ENCODE assay signal across 26 cellular contexts in the genomic region with DNA sequence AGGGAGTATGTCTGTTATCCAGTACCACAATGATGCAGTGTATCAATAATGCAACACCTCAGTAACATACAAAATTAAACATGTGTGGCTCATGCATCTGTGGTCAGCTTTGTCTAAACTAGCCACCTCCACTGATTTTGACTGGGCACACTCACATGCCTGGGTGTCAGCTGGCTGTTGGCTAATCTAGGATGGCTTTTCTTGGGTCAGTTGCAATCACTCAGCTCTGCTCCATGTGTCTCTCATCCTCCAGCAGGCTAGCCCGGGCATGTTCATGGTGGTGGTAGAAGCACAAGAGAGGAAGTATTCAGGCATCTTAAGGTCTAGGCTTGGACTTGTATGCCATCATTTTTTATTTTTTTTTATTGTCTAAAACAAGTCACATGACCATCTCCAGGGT. TPM values are rescaled to one million over a fixed set of nuclear protein-coding genes. Genes with fewer than 3 reads are reported as not detected.
A peak's percentile ranks its signal among the peaks of the same experiment; 100 is the strongest.
DNase-seq lines count a peak whose midpoint lies in the region; ATAC-seq, FAIRE-seq and TF ChIP-seq lines count a peak whose summit lies in the region.
"Had no signal": no experiment of that assay in that cellular context is flagged by ENCODE, and none has a peak within 500 bp of the region (broad histone marks: within the 10 kb centered on the region; RNA-seq: fewer than 3 reads in every experiment).

No MANE protein-coding gene starts in this region.

- TF ChIP-seq EP300 in HepG2 (IDR thresholded peaks at IDR 0.05; ENCODE audit: low read depth in 2 of 2, low read length in 2 of 2) (no peak), HepG2 (CRISPR knock-in tag; IDR thresholded peaks at IDR 0.05; ENCODE audit: borderline replicate concordance) (no peak)

- H2AFZ ChIP-seq in HepG2 (ENCODE audit: low read length): no peak overlapping the region
- H2AFZ ChIP-seq: GM23248, parathyroid adenoma had no signal

- DNase-seq in HepG2 (ENCODE audit: low spot score) (no peak), right lobe of liver (no peak), SK-MEL-5 (ENCODE audit: low read depth, low spot score) (peak; percentile 32), fibroblast of mammary gland (ENCODE audit: low read depth) (peak; percentile 43), foreskin melanocyte (no peak), activated T-cell treated with anti-CD3 and anti-CD28 coated beads for 4 hours (no peak)
- DNase-seq: activated CD4-positive, alpha-beta T cell treated with anti-CD3 and anti-CD28 coated beads for 4 hours; activated naive CD8-positive, alpha-beta T cell treated with anti-CD3 and anti-CD28 coated beads for 36 hours; body of pancreas; C1 segment of cervical spinal cord; GM23248; kidney glomerular epithelial cell; naive thymus-derived CD8-positive, alpha-beta T cell; NCI-H1417 treated with DMSO at 0.1 percent for 48 hours; NCI-H2171; NCI-H526 treated with DMSO at 0.1 percent for 48 hours had no signal

- H3K27ac ChIP-seq in HepG2 (ENCODE audit: extremely low read length, insufficient read depth, low read length) (no peak overlapping the region), right lobe of liver (no peak overlapping the region)
- H3K27ac ChIP-seq: body of pancreas, coronary artery, gastroesophageal sphincter, GM23248, parathyroid adenoma, thoracic aorta had no signal

- H3K4me2 ChIP-seq in HepG2 (ENCODE audit: low read depth, low read length): no peak overlapping the region

- H3K79me2 ChIP-seq in HepG2 (ENCODE audit: insufficient read depth, low read length): no peaks in the 10 kb centered on the region
- H3K79me2 ChIP-seq: parathyroid adenoma had no signal

- no peak for TF ChIP-seq RAD21 in HepG2 (CRISPR knock-in tag; IDR thresholded peaks at IDR 0.05)

- FAIRE-seq in HepG2 (lab: Jason Lieb, UNC): no peak
- FAIRE-seq: GM18507, TTC549 had no signal

- H3K9me3 ChIP-seq in HepG2 (ENCODE audit: low read length) (no peaks in the 10 kb centered on the region), right lobe of liver (no peaks in the 10 kb centered on the region)
- H3K9me3 ChIP-seq: body of pancreas, gastroesophageal sphincter, thoracic aorta had no signal

- intact Hi-C loops in HepG2 (cut with micrococcal nuclease; ENCODE audit: unreplicated experiment) (no loop called here), right lobe of liver (cut with DNase I) (no loop called here)

- WGBS in HepG2 (ENCODE audit: low lambda C conversion rate): 90% methylated on average over 1 of the region's 1 CpG
- 100% methylated on average over 1 of the region's 1 CpG for WGBS in right lobe of liver (ENCODE audit: insufficient coverage, low coverage, low lambda C conversion rate, missing lambda C conversion rate)

- H4K20me1 ChIP-seq in HepG2 (ENCODE audit: insufficient read depth, low read length): no peaks in the 10 kb centered on the region

- H3K9ac ChIP-seq in HepG2 (ENCODE audit: insufficient read depth, low read depth, low read length): no peak overlapping the region
- H3K9ac ChIP-seq: GM23248, parathyroid adenoma had no signal

- H3K27me3 ChIP-seq in HepG2 (ENCODE audit: control insufficient read depth in 1 of 2, insufficient read depth in 2 of 2, low read length in 2 of 2): no peaks in the 10 kb centered on the region
- H3K27me3 ChIP-seq in right lobe of liver: no peaks in the 10 kb centered on the region
- H3K27me3 ChIP-seq: body of pancreas, gastroesophageal sphincter had no signal

- TF ChIP-seq CTCF in HepG2 (CRISPR knock-in tag; IDR thresholded peaks at IDR 0.05) (no peak), right lobe of liver (IDR thresholded peaks at IDR 0.05) (no peak), fibroblast of mammary gland (conservative IDR thresholded peaks at IDR 0.05; ENCODE audit: control insufficient read depth, insufficient read depth, low read depth, low read length) (no peak)

- POLR2A ChIA-PET in HepG2 (lab: Yijun Ruan, JAX): interaction anchor here (0.6 kb wide), 1 partner anchor 22 kb away, joined by 3 read pairs; no protein-coding TSS in a partner anchor

- H3K36me3 ChIP-seq in HepG2 (replicated peaks in 1 of 2; ENCODE audit: control insufficient read depth in 1 of 2, insufficient read depth in 2 of 2, low read length in 2 of 2): no peaks in the 10 kb centered on the region
- no peaks in the 10 kb centered on the region for H3K36me3 ChIP-seq in right lobe of liver
- H3K36me3 ChIP-seq: gastroesophageal sphincter, thoracic aorta had no signal

- BruUV-seq in HepG2 (replicated peaks; lab: Mats Ljungman, UMichigan): no TSS peak

- in situ Hi-C loops in HepG2 (cut with HindIII; ENCODE audit: extremely low pct_ligation_motif_present, low pct_unique_long_range_greater_than_20kb) (no loop called here), SK-MEL-5 (cut with HindIII; ENCODE audit: low pct_unique_long_range_greater_than_20kb, low sequenced_read_pairs) (no loop called here)

- H3K4me3 ChIP-seq in HepG2 (replicated peaks in 1 of 3; ENCODE audit: insufficient read depth in 1 of 3, low read depth in 2 of 3, low read length in 3 of 3) (no peak overlapping the region), right lobe of liver (no peak overlapping the region), fibroblast of mammary gland (ENCODE audit: control insufficient read depth, low read depth, low read length) (no peak overlapping the region)
- H3K4me3 ChIP-seq: body of pancreas, coronary artery, gastroesophageal sphincter, GM23248, thoracic aorta had no signal

- TF ChIP-seq POLR2A in HepG2 (IDR thresholded peaks at IDR 0.05; ENCODE audit: insufficient read depth in 1 of 2, low read depth in 2 of 2, low read length in 2 of 2) (no peak), right lobe of liver (IDR thresholded peaks at IDR 0.05) (no peak)

- no peak for ATAC-seq in HepG2
- no peak for ATAC-seq in right lobe of liver
- ATAC-seq in HG02678 (IDR thresholded peaks at IDR 0.05; ENCODE audit: unreplicated experiment): no peak
- no peak for ATAC-seq in HG03280 (IDR thresholded peaks at IDR 0.05; ENCODE audit: unreplicated experiment)
- ATAC-seq: body of pancreas; gastroesophageal sphincter; naive thymus-derived CD8-positive, alpha-beta T cell; Right ventricle myocardium inferior; stimulated activated memory B cell treated with anti-CD40 and anti-IgM and Interleukin-4, amounts not matched to agents 10 μg/mL and 1 μg/mL and 100 μg/mL, for 72 hours had no signal

- CTCF ChIA-PET in HepG2 (lab: Yijun Ruan, JAX; ENCODE audit: low intra/inter-chr PET ratio, low total read pairs): no interaction called here

- H3K4me1 ChIP-seq in HepG2 (ENCODE audit: insufficient read depth, low read length): no peaks in the 10 kb centered on the region
- H3K4me1 ChIP-seq in right lobe of liver: no peaks in the 10 kb centered on the region
- H3K4me1 ChIP-seq: body of pancreas, parathyroid adenoma had no signal

TF ChIP-seq in HepG2, 621 proteins besides CTCF, POLR2A, EP300 and RAD21:
- TF ChIP-seq, protein P1, sequence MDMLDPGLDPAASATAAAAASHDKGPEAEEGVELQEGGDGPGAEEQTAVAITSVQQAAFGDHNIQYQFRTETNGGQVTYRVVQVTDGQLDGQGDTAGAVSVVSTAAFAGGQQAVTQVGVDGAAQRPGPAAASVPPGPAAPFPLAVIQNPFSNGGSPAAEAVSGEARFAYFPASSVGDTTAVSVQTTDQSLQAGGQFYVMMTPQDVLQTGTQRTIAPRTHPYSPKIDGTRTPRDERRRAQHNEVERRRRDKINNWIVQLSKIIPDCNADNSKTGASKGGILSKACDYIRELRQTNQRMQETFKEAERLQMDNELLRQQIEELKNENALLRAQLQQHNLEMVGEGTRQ (IDR thresholded peaks at IDR 0.05; ENCODE audit: low read depth, low read length): peak; percentile 46
- TF ChIP-seq, protein P1 (CRISPR knock-in tag; IDR thresholded peaks at IDR 0.05; ENCODE audit: borderline replicate concordance): no peak
- no peak for TF ChIP-seq ZKSCAN8 (CRISPR knock-in tag; IDR thresholded peaks at IDR 0.05; ENCODE audit: borderline replicate concordance)
- TF ChIP-seq ZFP36L1 (CRISPR knock-in tag; IDR thresholded peaks at IDR 0.05): no peak
- TF ChIP-seq RAD51 (IDR thresholded peaks at IDR 0.05; ENCODE audit: borderline replicate concordance): peak; percentile 46; the same call in 1 of the 2 replicates
- TF ChIP-seq TP53 (CRISPR knock-in tag; conservative IDR thresholded peaks at IDR 0.05): peak; percentile 96

RNA-seq across cellular contexts. Expression of gene JAG1, which starts 59.3 kb away (rescaled TPM):
- total RNA-seq in HepG2 (2016; rRNA removed; fragmentation: Illumina TruSeq; extraction: Trizol) (18.1 and 56.3 TPM in 2 replicates), right lobe of liver (1 to 10 TPM; 3.1 to 8.5 (median 6.7) TPM)
- 30.6 and 34.3 TPM in 2 replicates for total RNA-seq in HepG2 (2016; cell fraction: cytosol; rRNA removed; fragmentation: Illumina TruSeq; extraction: Trizol; ENCODE audit: low read depth)
- total RNA-seq in HepG2 (2016; cell fraction: insoluble cytoplasmic fraction; rRNA removed; fragmentation: Illumina TruSeq; extraction: Trizol): 15.5 and 55.3 TPM in 2 replicates
- total RNA-seq in HepG2 (2016; cell fraction: membrane; rRNA removed; fragmentation: Illumina TruSeq; extraction: Trizol): 13.4 and 15.1 TPM in 2 replicates
- 102 and 121 TPM in 2 replicates for total RNA-seq in HepG2 (2016; cell fraction: nucleus; rRNA removed; fragmentation: Illumina TruSeq; extraction: Trizol)
- 43.0 and 47.1 TPM in 2 replicates for polyA plus RNA-seq in HepG2 (2011; rRNA removed)
- 33.0 and 33.7 TPM in 2 replicates for polyA plus RNA-seq in HepG2 (2011; cell fraction: cytosol; rRNA removed)
- 120 and 155 TPM in 2 replicates for polyA plus RNA-seq in HepG2 (2011; cell fraction: nucleus; rRNA removed)
- 35.8 and 54.0 TPM in 2 replicates for polyA plus RNA-seq in HepG2 (2012)
- 0.86 and 1.3 TPM in 2 replicates for polyA plus RNA-seq in HepG2 (2016; cell fraction: cytosol; fragmentation: Illumina TruSeq; extraction: Trizol; ENCODE audit: low read depth)
- polyA plus RNA-seq in HepG2 (2016; cell fraction: insoluble cytoplasmic fraction; fragmentation: Illumina TruSeq; extraction: Trizol; ENCODE audit: low read depth): 9.4 and 10.2 TPM in 2 replicates
- polyA plus RNA-seq in HepG2 (2016; cell fraction: membrane; fragmentation: Illumina TruSeq; extraction: Trizol; ENCODE audit: low read depth): 2.2 and 3.0 TPM in 2 replicates
- 112 and 122 TPM in 2 replicates for polyA plus RNA-seq in HepG2 (2016; cell fraction: nucleus; fragmentation: Illumina TruSeq; extraction: Trizol; ENCODE audit: insufficient read depth, low read depth)
- polyA minus RNA-seq in HepG2 (2011; rRNA and poly(A)+ RNA removed; ENCODE audit: low replicate concordance): 8.0 and 192 TPM in 2 replicates
- 103 and 108 TPM in 2 replicates for polyA minus RNA-seq in HepG2 (2011; cell fraction: cytosol; rRNA and poly(A)+ RNA removed)
- 248 and 302 TPM in 2 replicates for polyA minus RNA-seq in HepG2 (2011; cell fraction: nucleus; rRNA and poly(A)+ RNA removed)
- total RNA-seq in SK-MEL-5 (2014; rRNA removed; shearing (Covaris generic)): 89.6 and 94.1 TPM in 2 replicates
- polyA plus RNA-seq in SK-MEL-5 (2015; cell fraction: cytosol; rRNA removed): 67.9 and 86.6 TPM in 2 replicates
- 157 and 196 TPM in 2 replicates for polyA plus RNA-seq in SK-MEL-5 (2015; cell fraction: nucleus; rRNA removed)

Comparison
In these comparisons a context has a peak if more than half of its experiments do, and no peak if none do; other contexts are left out.
1. DNase-seq: peak in SK-MEL-5 (single experiment) and fibroblast of mammary gland (single experiment); none in HepG2 (single experiment), right lobe of liver (0 of 3), foreskin melanocyte (single experiment) and activated T-cell treated with anti-CD3 and anti-CD28 coated beads for 4 hours (single experiment).